In genomic region chrX:68853665-68854251, GRCh38 we compare ENCODE assay signal across 23 cellular contexts.
"Had no signal": no experiment of that assay in that cellular context is flagged by ENCODE, and none has a peak within 500 bp of the region (broad histone marks: within the 10 kb centered on the region; RNA-seq: fewer than 3 reads in every experiment).

No MANE protein-coding gene starts in this region.

- H3K36me3 ChIP-seq: left ventricle myocardium inferior, neural progenitor cell, ovary, right atrium auricular region, tibial artery, upper lobe of left lung, uterus had no signal

- H3K27me3 ChIP-seq: foreskin keratinocyte, neural progenitor cell, ovary, right atrium auricular region, tibial artery, upper lobe of left lung, uterus had no signal

- DNase-seq: effector CD4-positive, alpha-beta T cell; endodermal cell; erythroblast; foreskin keratinocyte; islet precursor cell; left ventricle myocardium inferior; mesenchymal stem cell; midbrain; nucleus accumbens; ovary; stimulated activated CD4-positive, alpha-beta T cell treated with anti-CD3 and anti-CD28 coated beads, Interleukin-4, amount 100 ng/mL, for 1 hour; stimulated activated CD8-positive, alpha-beta memory T cell treated with anti-CD3 and anti-CD28 coated beads, Interleukin-4, amount 100 ng/mL, for 48 hours; tibial artery; upper lobe of left lung; uterus had no signal

- H3K9me3 ChIP-seq: left ventricle myocardium inferior, ovary, right atrium auricular region, tibial artery, upper lobe of left lung, uterus had no signal

- H3K4me1 ChIP-seq: foreskin keratinocyte, left ventricle myocardium inferior, neural progenitor cell, right atrium auricular region, tibial artery, upper lobe of left lung, uterus had no signal

- H3K4me3 ChIP-seq: coronary artery, left ventricle myocardium inferior, lung, neural progenitor cell, ovary, right atrium auricular region, smooth muscle cell, tibial artery, upper lobe of left lung, uterus had no signal

- ATAC-seq: foreskin keratinocyte; natural killer cell treated with Interleukin-12 subunit alpha and Interleukin-12 subunit beta and Interleukin-15 and Interleukin-18, amount 100 ng/mL, for 72 hours; stimulated activated effector memory CD8-positive, alpha-beta T cell treated with anti-CD3 and anti-CD28 coated beads, Interleukin-12 subunit alpha, Interleukin-12 subunit beta, amount 100 ng/mL, for 72 hours had no signal

- H3K27ac ChIP-seq: coronary artery, foreskin keratinocyte, left ventricle myocardium inferior, neural progenitor cell, ovary, right atrium auricular region, tibial artery, upper lobe of left lung, uterus had no signal

- FAIRE-seq: endothelial cell of umbilical vein had no signal
